Comparison of ENCODE assay signal across 8 cellular contexts in genomic region chrX:2751868-2752267, GRCh38. TPM values are rescaled to one million over a fixed set of nuclear protein-coding genes. Genes with fewer than 3 reads are reported as not detected.
DNase-seq lines count a peak whose midpoint lies in the region; ATAC-seq, FAIRE-seq and TF ChIP-seq lines count a peak whose summit lies in the region.
"Not testable (repeated sequence)": the region's sequence is repeated elsewhere in the genome, so short reads cannot be mapped to it uniquely, and the experiment has no call there.
"Had no signal": no experiment of that assay in that cellular context is flagged by ENCODE, and none has a peak within 500 bp of the region (broad histone marks: within the 10 kb centered on the region; RNA-seq: fewer than 3 reads in every experiment).

Gene XG (plus strand): TSS chrX:2752040. CDS start chrX:2752275, 235 bp downstream.

- FAIRE-seq in endothelial cell of umbilical vein (lab: Jason Lieb, UNC) = not testable (repeated sequence)

- POLR2A ChIA-PET in endothelial cell of umbilical vein (lab: Charles Lee) = not testable (repeated sequence)

- H3K36me3 Mint-ChIP-seq in mesothelial cell of epicardium = not testable (repeated sequence)

- H3K27ac Mint-ChIP-seq in mesothelial cell of epicardium = peak within 1 kb of the TSS; percentile 27

- H3K4me1 Mint-ChIP-seq in mesothelial cell of epicardium = peaks cover 14% of the 10 kb centered on the region

- not testable (repeated sequence) for H3K27me3 Mint-ChIP-seq in mesothelial cell of epicardium (ENCODE audit: low read depth)

- not testable (repeated sequence) for H3K9me3 Mint-ChIP-seq in mesothelial cell of epicardium

- peaks cover 34% of the 10 kb centered on the region for H3K79me2 ChIP-seq in GM23248 (ENCODE audit: insufficient read depth)
- H3K79me2 ChIP-seq in endothelial cell of umbilical vein (ENCODE audit: control insufficient read depth, insufficient read depth, low read length) = not testable (repeated sequence)

- H3K9me3 ChIP-seq in GM23248 (ENCODE audit: low read depth); RWPE2 (ENCODE audit: severe bottlenecking); endothelial cell of umbilical vein (replicated peaks; ENCODE audit: control insufficient read depth, insufficient read depth, low read length): not testable (repeated sequence)

- H3K4me3 ChIP-seq in AG09309 (ENCODE audit: control insufficient read depth, low read depth, low read length) (peak within 1 kb of the TSS; percentile 27), GM23248 (peak within 1 kb of the TSS; percentile 82), foreskin fibroblast (ENCODE audit: low read depth in 1 of 2, low read length in 2 of 2) (peak within 1 kb of the TSS; percentile 25 to 36), skin epidermis (peak within 1 kb of the TSS; percentile 14 to 45 (median 26))
- H3K4me3 ChIP-seq in RWPE2 (ENCODE audit: severe bottlenecking); endothelial cell of umbilical vein (replicated peaks in 1 of 3; ENCODE audit: insufficient read depth in 1 of 3, low read depth in 1 of 3, low read length in 3 of 3): not testable (repeated sequence)

- H4K20me1 ChIP-seq in GM23248 (ENCODE audit: insufficient read depth); endothelial cell of umbilical vein (replicated peaks; ENCODE audit: control insufficient read depth, extremely low read depth, insufficient read depth, low read length): not testable (repeated sequence)

- not testable (repeated sequence) for TF ChIP-seq CTCF in AG09309 (IDR thresholded peaks at IDR 0.05; ENCODE audit: control insufficient read depth, insufficient read depth, low read depth, low read length, missing control alignments); RWPE2 (IDR thresholded peaks at IDR 0.05; ENCODE audit: poor library complexity, severe bottlenecking); endothelial cell of umbilical vein (IDR thresholded peaks at IDR 0.05; ENCODE audit: extremely low read depth in 1 of 2, insufficient read depth in 1 of 2, low read depth in 1 of 2, low read length in 2 of 2); foreskin fibroblast (IDR thresholded peaks at IDR 0.05; ENCODE audit: low read depth, low read length); mesothelial cell of epicardium (IDR thresholded peaks at IDR 0.05; ENCODE audit: unreplicated experiment)

- DNase-seq in AG09309 (ENCODE audit: low read depth); RWPE2 (ENCODE audit: low spot score); endothelial cell of umbilical vein (ENCODE audit: low read depth, low spot score); mesothelial cell of epicardium (ENCODE audit: low spot score in 2 of 2, unreplicated experiment in 2 of 2): not testable (repeated sequence)
- DNase-seq in GM23248 (peak; percentile 86), foreskin fibroblast (peak in 1 of 2 donors; percentile 16)

- intact Hi-C loops in endothelial cell of umbilical vein (cut with micrococcal nuclease) = not testable (repeated sequence)

- H3F3A ChIP-seq in GM23248 (ENCODE audit: insufficient read depth) = peaks cover 20% of the 10 kb centered on the region

- H2AFZ ChIP-seq in GM23248 = peak within 1 kb of the TSS; percentile 63
- not testable (repeated sequence) for H2AFZ ChIP-seq in endothelial cell of umbilical vein (ENCODE audit: low read depth, low read length)

- H3K4me1 ChIP-seq in GM23248 (ENCODE audit: insufficient read depth) = peaks cover 34% of the 10 kb centered on the region
- H3K4me1 ChIP-seq in RWPE2 (ENCODE audit: insufficient read depth, poor library complexity, severe bottlenecking) = peaks cover 17% of the 10 kb centered on the region
- not testable (repeated sequence) for H3K4me1 ChIP-seq in endothelial cell of umbilical vein (ENCODE audit: control insufficient read depth, extremely low read depth, insufficient read depth, low read length)

- not testable (repeated sequence) for H3K9me2 ChIP-seq in GM23248 (ENCODE audit: insufficient read depth)

- H3K27ac ChIP-seq in GM23248 = peak within 1 kb of the TSS; percentile 92
- H3K27ac ChIP-seq in RWPE2 (ENCODE audit: poor library complexity, severe bottlenecking) = peak within 1 kb of the TSS; percentile 6
- H3K27ac ChIP-seq in endothelial cell of umbilical vein (ENCODE audit: insufficient read depth, low read depth, low read length) = peak within 1 kb of the TSS; percentile 8
- peak within 1 kb of the TSS in 19 of 21 experiments; percentile 42 to 84 (median 72) for H3K27ac ChIP-seq in skin epidermis

- not testable (repeated sequence) for H3K36me3 ChIP-seq in GM23248 (ENCODE audit: low read depth); RWPE2 (ENCODE audit: low read depth); endothelial cell of umbilical vein (ENCODE audit: control insufficient read depth in 2 of 2, extremely low read depth in 1 of 2, insufficient read depth in 2 of 2, low read length in 2 of 2)

- in situ Hi-C loops in GM23248 (cut with MboI) = not testable (repeated sequence)

- H3K9me1 ChIP-seq in endothelial cell of umbilical vein (replicated peaks; ENCODE audit: control insufficient read depth, extremely low read depth, insufficient read depth, low read length) = not testable (repeated sequence)

- WGBS in GM23248 (ENCODE audit: low coverage in 1 of 2, low lambda C conversion rate in 2 of 2, missing lambda C conversion rate in 2 of 2), 2 experiments = 0 to 1% methylated on average over 11 of the region's 11 CpGs

- peak within 1 kb of the TSS; percentile 92 for H3K9ac ChIP-seq in GM23248
- H3K9ac ChIP-seq in endothelial cell of umbilical vein (replicated peaks; ENCODE audit: extremely low read depth, insufficient read depth, low read length) = not testable (repeated sequence)

- BruUV-seq in endothelial cell of umbilical vein (replicated peaks; lab: Mats Ljungman, UMichigan) = not testable (repeated sequence)

- not testable (repeated sequence) for TF ChIP-seq POLR2A in endothelial cell of umbilical vein (IDR thresholded peaks at IDR 0.05; ENCODE audit: low read depth, low read length)

- not testable (repeated sequence) for H3K27me3 ChIP-seq in GM23248 (replicated peaks; ENCODE audit: insufficient read depth); RWPE2 (ENCODE audit: insufficient read depth, poor library complexity, severe bottlenecking); endothelial cell of umbilical vein (ENCODE audit: control insufficient read depth in 2 of 2, insufficient read depth in 2 of 2, low read length in 2 of 2)

- H3K4me2 ChIP-seq in GM23248 (ENCODE audit: unreplicated experiment) (peak within 1 kb of the TSS; percentile 91), endothelial cell of umbilical vein (ENCODE audit: insufficient read depth, low read length) (peak within 1 kb of the TSS; percentile 43)

- H3K4me3 Mint-ChIP-seq in mesothelial cell of epicardium = not testable (repeated sequence)

- not testable (repeated sequence) for ATAC-seq in RWPE2 (ENCODE audit: low read depth)

- dilution Hi-C loops in endothelial cell of umbilical vein (cut with MboI; ENCODE audit: extremely low pct_ligation_motif_present, low sequenced_read_pairs) = not testable (repeated sequence)

- CTCF ChIA-PET in endothelial cell of umbilical vein (lab: Charles Lee) = not testable (repeated sequence)

RNA-seq across cellular contexts. Expression of gene XG, which starts in this region (rescaled TPM):
- 16.3 and 21.4 TPM in 2 replicates for total RNA-seq in GM23248 (2014; rRNA removed; shearing (Covaris generic))
- polyA plus RNA-seq in GM23248 (2016; fragmentation: Nextera tagmentation; extraction: Ambion mirVana) = 47.8 and 48.4 TPM in 2 replicates
- 0.44 TPM in 1 of 2 replicates, not detected in the other for total RNA-seq in endothelial cell of umbilical vein
- 0.10 TPM in 1 of 2 replicates, not detected in the other for polyA plus RNA-seq in endothelial cell of umbilical vein
- 0.04 and 0.17 TPM in 2 replicates for polyA plus RNA-seq in endothelial cell of umbilical vein (2011; cell fraction: cytosol; rRNA removed)
- polyA plus RNA-seq in endothelial cell of umbilical vein (2011; cell fraction: nucleus; rRNA removed) = 0.15 TPM in 1 of 2 replicates, not detected in the other
- polyA plus RNA-seq in endothelial cell of umbilical vein (2012) = 0.19 TPM in 1 of 2 replicates, not detected in the other
- not detected in 2 replicates for polyA minus RNA-seq in endothelial cell of umbilical vein
- polyA minus RNA-seq in endothelial cell of umbilical vein (2011; cell fraction: cytosol; rRNA and poly(A)+ RNA removed) = not detected
- polyA minus RNA-seq in endothelial cell of umbilical vein (2011; cell fraction: nucleus; rRNA and poly(A)+ RNA removed) = 0.24 and 0.43 TPM in 2 replicates
- total RNA-seq in mesothelial cell of epicardium = 0.60 to 1.3 TPM (median 1.2 TPM) in 3 replicates
- total RNA-seq: K562 had no signal

Comparison
In these comparisons a context has a peak if more than half of its experiments do, and no peak if none do; other contexts are left out.
1. RNA of gene XG (polyA plus RNA-seq): 47.8 to 48.4 TPM in GM23248; 0.04 to 0.19 TPM in endothelial cell of umbilical vein; every median in the first group is over 10 times any median in the second.
2. H3K27ac ChIP-seq: peak in every context shown above with its lines; median percentile 92 in GM23248; 72 in skin epidermis; 8 in endothelial cell of umbilical vein; 6 in RWPE2.